22 cellular contexts compared by ENCODE assay signal in the genomic region with DNA sequence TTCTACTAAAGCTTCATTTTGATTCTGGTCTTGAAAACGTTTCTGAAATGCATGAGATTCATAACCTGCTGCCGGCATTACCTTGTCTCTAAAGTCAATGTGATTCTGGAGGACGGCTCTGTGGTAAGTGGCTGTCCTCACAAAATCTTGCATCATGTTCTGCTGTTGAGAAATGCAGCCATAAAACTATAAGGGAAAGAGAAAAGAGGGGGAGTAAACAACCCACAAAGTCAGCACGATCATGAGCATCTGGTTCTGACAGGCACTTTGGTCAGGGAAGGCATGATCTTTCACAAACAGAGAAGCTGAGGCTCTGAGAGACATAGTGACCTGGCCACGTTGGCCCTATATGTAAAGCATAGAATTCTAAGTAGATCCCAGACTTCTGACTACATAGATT.
DNase-seq lines count a peak whose midpoint lies in the region; ATAC-seq and TF ChIP-seq lines count a peak whose summit lies in the region.
"Had no signal": no experiment of that assay in that cellular context is flagged by ENCODE, and none has a peak within 500 bp of the region (broad histone marks: within the 10 kb centered on the region; RNA-seq: fewer than 3 reads in every experiment).

No MANE protein-coding gene starts in this region.

- DNase-seq in GF-D8 (lab: John Stamatoyannopoulos, UW): peak; percentile 93
- peak; percentile 94 for DNase-seq in MV-4-11 (lab: John Stamatoyannopoulos, UW)
- DNase-seq in OCI-M1 (lab: John Stamatoyannopoulos, UW): peak; percentile 62
- peak; percentile 20 for DNase-seq in fibroblast of villous mesenchyme (ENCODE audit: low read depth)
- DNase-seq in amygdala (lab: John Stamatoyannopoulos, UW): no peak
- DNase-seq in activated CD4-positive, alpha-beta T cell treated with anti-CD3 and anti-CD28 coated beads, Interleukin-2, amount 50 U/mL, for 1 hour: no peak
- DNase-seq: DMS79, IMR-90, NCI-H1092, NCI-H1436 treated with DMSO at 0.1 percent for 48 hours, NCI-H1930, NCI-H226, NCI-H510A treated with DMSO at 0.1 percent for 48 hours, NCI-H748 treated with DMSO at 0.1 percent for 48 hours, PC-3, Right ventricle myocardium superior had no signal

- no peak overlapping the region for H3K4me3 ChIP-seq in fibroblast of villous mesenchyme (ENCODE audit: low read depth, low read length)
- H3K4me3 ChIP-seq: GM12878, GM23338, HAP-1, SK-N-MC had no signal

- TF ChIP-seq CTCF in fibroblast of villous mesenchyme (IDR thresholded peaks at IDR 0.05; ENCODE audit: insufficient read depth, low read depth, low read length): no peak

- ATAC-seq in HG03354 (IDR thresholded peaks at IDR 0.05; ENCODE audit: poor library complexity, severe bottlenecking, unreplicated experiment): no peak
- no peak for ATAC-seq in GM21447 (IDR thresholded peaks at IDR 0.05; ENCODE audit: unreplicated experiment)
- ATAC-seq: GM12878, GM23338, PC-3 had no signal

Comparison
In these comparisons a context has a peak if more than half of its experiments do, and no peak if none do; other contexts are left out.
1. DNase-seq: peak in GF-D8 (single experiment), MV-4-11 (single experiment), OCI-M1 (single experiment) and fibroblast of villous mesenchyme (single experiment); none in amygdala (0 of 56) and activated CD4-positive, alpha-beta T cell treated with anti-CD3 and anti-CD28 coated beads, Interleukin-2, amount 50 U/mL, for 1 hour (single experiment).